ENCODE assay signal across 1 cellular context in genomic region chr1:40622936-40623629, GRCh38.
A peak's percentile ranks its signal among the peaks of the same experiment; 100 is the strongest.
TF ChIP-seq lines count a peak whose summit lies in the region.

No MANE protein-coding gene starts in this region.

TF ChIP-seq in K562, 482 proteins besides CTCF, POLR2A, EP300 and RAD21 (continued from another document):
- TF ChIP-seq PKNOX1 (IDR thresholded peaks at IDR 0.05), result peak; percentile 73
